ENCODE assay signal across 8 cellular contexts in the genomic region with DNA sequence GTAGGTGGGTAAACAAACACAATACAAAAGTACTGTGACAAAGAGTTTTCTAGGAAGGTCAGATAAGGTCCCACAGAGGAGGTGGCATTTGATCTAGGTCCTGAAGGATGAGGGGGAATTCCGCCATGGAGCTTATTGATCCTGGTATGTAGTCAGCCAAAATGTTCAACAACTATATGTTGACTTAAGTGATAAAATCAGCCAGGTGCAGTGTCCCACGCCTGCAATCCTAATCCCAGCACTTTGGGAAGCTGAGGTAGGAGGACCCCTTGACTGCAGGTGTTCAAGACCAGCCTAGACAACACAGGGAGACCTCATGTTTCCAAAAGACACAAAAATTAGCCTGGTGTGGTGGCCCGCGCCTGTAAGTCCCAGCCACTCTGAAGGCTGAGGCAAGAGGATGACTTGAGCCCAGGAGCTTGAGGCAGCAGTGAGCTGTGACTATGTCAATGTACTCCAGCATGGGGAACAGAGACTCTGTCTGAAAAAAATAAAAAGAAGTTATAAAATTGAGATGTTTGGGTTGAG. TPM values are rescaled to one million over a fixed set of nuclear protein-coding genes. Genes with fewer than 3 reads are reported as not detected.
DNase-seq lines count a peak whose midpoint lies in the region; ATAC-seq, FAIRE-seq and TF ChIP-seq lines count a peak whose summit lies in the region.

No MANE protein-coding gene starts in this region.

- CTCF ChIA-PET in GM12878 (lab: Yijun Ruan, JAX), result interaction anchor here (0.9 to 4.2 kb wide), 40 partner anchors 9 to 919 kb away, joined by 3 to 113 read pairs (median 8); a partner anchor contains a TSS

- WGBS in GM12878 (ENCODE audit: insufficient coverage, insufficient replicate concordance, low lambda C conversion rate, missing lambda C conversion rate), result 58% methylated on average over 4 of the region's 4 CpGs

- TF ChIP-seq CTCF in GM12878 (IDR thresholded peaks at IDR 0.05 in 2 of 3, conservative IDR thresholded peaks at IDR 0.05 in 1 of 3; ENCODE audit: control insufficient read depth in 2 of 3, extremely low read depth in 1 of 3, insufficient read depth in 1 of 3, low read depth in 3 of 3, low read length in 3 of 3), result no peak

- no peaks in the 10 kb centered on the region for H3K79me2 ChIP-seq in GM12878 (ENCODE audit: control insufficient read depth, insufficient read depth, low read length)

- no TSS peak for BruUV-seq in GM12878 (replicated peaks; lab: Mats Ljungman, UMichigan)

- no peak overlapping the region for H3K9ac ChIP-seq in GM12878 (ENCODE audit: control insufficient read depth, insufficient read depth, low read length)

- TF ChIP-seq POLR2A in GM12878 (IDR thresholded peaks at IDR 0.05; ENCODE audit: low read depth, low read length), result no peak

- in situ Hi-C loops in GM12878 (cut with MboI), result loop anchor here (5.0 to 25.0 kb wide), 3 partner anchors 89 to 911 kb away; no protein-coding TSS in a partner anchor

- no peaks in the 10 kb centered on the region for H4K20me1 ChIP-seq in GM12878 (ENCODE audit: control insufficient read depth, insufficient read depth)

- H3K4me1 ChIP-seq in GM12878 (ENCODE audit: control insufficient read depth, insufficient read depth, low read length), result no peaks in the 10 kb centered on the region

- no peak overlapping the region for H3K4me3 ChIP-seq in GM12878

- FAIRE-seq in GM12878 (lab: Jason Lieb, UNC), result peak; percentile 61

- no peak for TF ChIP-seq EP300 in GM12878 (IDR thresholded peaks at IDR 0.05; ENCODE audit: borderline replicate concordance in 1 of 2, control insufficient read depth in 1 of 2, low read depth in 2 of 2, low read length in 2 of 2)

- H3K4me2 ChIP-seq in GM12878 (ENCODE audit: control insufficient read depth, insufficient read depth), result no peak overlapping the region

- peak overlapping the region; percentile 1 for H2AFZ ChIP-seq in GM12878 (ENCODE audit: control insufficient read depth, low read depth, low read length)

- H3K27me3 ChIP-seq in GM12878 (replicated peaks in 1 of 2; ENCODE audit: control insufficient read depth in 2 of 2, insufficient read depth in 2 of 2, low read length in 1 of 2), result no peaks in the 10 kb centered on the region

- intact Hi-C loops in left ventricle myocardium superior (cut with micrococcal nuclease) (no loop called here), cardiac septum (cut with DNase I) (loop anchor here (5.0 to 10.0 kb wide), 2 partner anchors 46 to 919 kb away; a partner anchor contains a TSS), GM12878 (cut with micrococcal nuclease; ENCODE audit: unreplicated experiment) (loop anchor here (1.0 to 10.0 kb wide), 5 partner anchors 45 to 919 kb away; a partner anchor contains a TSS)

- RAD21 ChIA-PET in GM12878 (lab: Charles Lee; ENCODE audit: unreplicated experiment), result interaction anchor here (0.8 to 4.8 kb wide), 27 partner anchors 10 to 920 kb away, joined by 3 to 71 read pairs (median 8); a partner anchor contains a TSS

- SMC1A ChIA-PET in GM12878 (lab: Charles Lee; ENCODE audit: uncharacterized antibody, unreplicated experiment), result interaction anchor here (0.7 to 3.9 kb wide), 35 partner anchors 10 to 919 kb away, joined by 3 to 61 read pairs (median 5); a partner anchor contains a TSS

- no peaks in the 10 kb centered on the region for H3K9me3 ChIP-seq in GM12878 (replicated peaks; ENCODE audit: control insufficient read depth, insufficient read depth, low read length)

- H3K27ac ChIP-seq in GM12878 (ENCODE audit: control insufficient read depth, insufficient read depth), result no peak overlapping the region

- DNase-seq in left ventricle myocardium superior, result no peak
- no peak for DNase-seq in cardiac septum (ENCODE audit: low spot score)
- no peak for DNase-seq in GM12878 (ENCODE audit: low read depth, low spot score)
- no peak for DNase-seq in cortex of kidney (lab: John Stamatoyannopoulos, UW)
- DNase-seq in stimulated activated CD4-positive, alpha-beta T cell treated with anti-CD3 and anti-CD28 coated beads, Interleukin-2, amount 100 ng/mL, for 24 hours, result no peak
- no peak for DNase-seq in anterior cingulate cortex (lab: John Stamatoyannopoulos, UW)
- no peak for DNase-seq in cerebellum (ENCODE audit: low spot score)

- no peak for TF ChIP-seq RAD21 in GM12878 (IDR thresholded peaks at IDR 0.05; ENCODE audit: insufficient read depth, low read depth, low read length)

- no peaks in the 10 kb centered on the region for H3K36me3 ChIP-seq in GM12878 (ENCODE audit: control insufficient read depth in 2 of 2, insufficient read depth in 2 of 2, low read length in 1 of 2)

- peak; percentile 38 for ATAC-seq in left ventricle myocardium superior
- peak; percentile 22 for ATAC-seq in HG03039 (IDR thresholded peaks at IDR 0.05; ENCODE audit: unreplicated experiment)
- peak; percentile 73 for ATAC-seq in GM12878

- POLR2A ChIA-PET in GM12878 (lab: Charles Lee), result interaction anchor here (1.0 to 1.7 kb wide), 5 partner anchors 14 to 124 kb away, joined by 3 to 9 read pairs (median 6); a partner anchor contains a TSS

TF ChIP-seq in GM12878, 131 proteins besides CTCF, POLR2A, EP300 and RAD21:
- TF ChIP-seq YY1 (IDR thresholded peaks at IDR 0.05; ENCODE audit: low read depth, low read length) (no peak), DPF2 (IDR thresholded peaks at IDR 0.05) (0 out of 2 replicates have a peak, but pooled peaks have one; percentile 18)

RNA-seq across cellular contexts. Expression of a gene that starts 46.4 kb away (rescaled TPM):
- total RNA-seq in left ventricle myocardium superior (45.1 TPM), cardiac septum (34.9 TPM), GM12878 (2014; rRNA removed) (37.8 and 39.1 TPM in 2 replicates), GM12878 (2014; rRNA removed; fragmentation: Illumina TruSeq; extraction: Trizol) (39.3 and 40.0 TPM in 2 replicates), GM12878 (2021) (33.4 and 34.8 TPM in 2 replicates), cerebellum (18.2 TPM)
- total RNA-seq in GM12878 (2013; cell fraction: nucleolus; rRNA removed), result 110 and 112 TPM in 2 replicates
- polyA plus RNA-seq in GM12878 (2011; ENCODE audit: low read depth), result 46.4 TPM
- polyA plus RNA-seq in GM12878 (2011; rRNA removed) (103 and 112 TPM in 2 replicates), GM12878 (2014; fragmentation: Illumina TruSeq; extraction: Trizol) (43.4 and 52.9 TPM in 2 replicates), GM12878 (2014; fragmentation: Nextera tagmentation; extraction: Ambion mirVana) (10 to 100 TPM; 48.4 to 52.7 TPM), GM12878 (2014; rRNA removed) (31.2 and 34.8 TPM in 2 replicates), GM12878 (2016; fragmentation: Nextera tagmentation; extraction: Ambion mirVana) (10 to 100 TPM; 45.5 to 46.8 TPM)
- polyA plus RNA-seq in GM12878 (2011; cell fraction: cytosol; rRNA removed), result 125 and 147 TPM in 2 replicates
- 53.3 and 64.9 TPM in 2 replicates for polyA plus RNA-seq in GM12878 (2011; cell fraction: nucleus; rRNA removed)
- 49.1 and 54.8 TPM in 2 replicates for polyA plus RNA-seq in GM12878 (2012)
- 212 and 253 TPM in 2 replicates for polyA minus RNA-seq in GM12878 (2011; rRNA and poly(A)+ RNA removed)
- 35.3 and 35.7 TPM in 2 replicates for polyA minus RNA-seq in GM12878 (2011; cell fraction: cytosol; rRNA and poly(A)+ RNA removed)
- 42.0 and 47.9 TPM in 2 replicates for polyA minus RNA-seq in GM12878 (2011; cell fraction: nucleus; rRNA and poly(A)+ RNA removed)

RNA-seq across cellular contexts. Expression of a gene that starts 56.8 kb away (rescaled TPM):
- total RNA-seq in left ventricle myocardium superior (22.8 TPM), cardiac septum (21.4 TPM), GM12878 (2014; rRNA removed) (38.7 and 46.4 TPM in 2 replicates), GM12878 (2014; rRNA removed; fragmentation: Illumina TruSeq; extraction: Trizol) (49.2 and 52.0 TPM in 2 replicates), GM12878 (2021) (26.5 and 27.5 TPM in 2 replicates), cerebellum (91.4 TPM)
- total RNA-seq in GM12878 (2013; cell fraction: nucleolus; rRNA removed), result 409 and 432 TPM in 2 replicates
- polyA plus RNA-seq in GM12878 (2011; ENCODE audit: low read depth), result 13.1 TPM
- polyA plus RNA-seq in GM12878 (2011; rRNA removed) (49.3 and 69.2 TPM in 2 replicates), GM12878 (2014; fragmentation: Illumina TruSeq; extraction: Trizol) (28.7 and 34.2 TPM in 2 replicates), GM12878 (2014; fragmentation: Nextera tagmentation; extraction: Ambion mirVana) (10 to 100 TPM in 1 of 2 experiments, 1 to 10 TPM in 1; 8.2 to 10.1 TPM), GM12878 (2014; rRNA removed) (17.5 and 21.8 TPM in 2 replicates), GM12878 (2016; fragmentation: Nextera tagmentation; extraction: Ambion mirVana) (10 to 100 TPM; 19.2 to 19.3 TPM)
- polyA plus RNA-seq in GM12878 (2011; cell fraction: cytosol; rRNA removed), result 24.1 and 24.2 TPM in 2 replicates
- 36.0 and 38.9 TPM in 2 replicates for polyA plus RNA-seq in GM12878 (2011; cell fraction: nucleus; rRNA removed)
- 14.9 and 25.1 TPM in 2 replicates for polyA plus RNA-seq in GM12878 (2012)
- 81.9 and 108 TPM in 2 replicates for polyA minus RNA-seq in GM12878 (2011; rRNA and poly(A)+ RNA removed)
- polyA minus RNA-seq in GM12878 (2011; cell fraction: cytosol; rRNA and poly(A)+ RNA removed), result 36.1 and 38.8 TPM in 2 replicates
- polyA minus RNA-seq in GM12878 (2011; cell fraction: nucleus; rRNA and poly(A)+ RNA removed), result 88.1 and 107 TPM in 2 replicates

Comparison
In these comparisons a context has a peak if more than half of its experiments do, and no peak if none do; other contexts are left out.
1. ATAC-seq: peak in every context shown above with its lines; median percentile 73 in GM12878; 38 in left ventricle myocardium superior; 22 in HG03039.